In the genomic region with DNA sequence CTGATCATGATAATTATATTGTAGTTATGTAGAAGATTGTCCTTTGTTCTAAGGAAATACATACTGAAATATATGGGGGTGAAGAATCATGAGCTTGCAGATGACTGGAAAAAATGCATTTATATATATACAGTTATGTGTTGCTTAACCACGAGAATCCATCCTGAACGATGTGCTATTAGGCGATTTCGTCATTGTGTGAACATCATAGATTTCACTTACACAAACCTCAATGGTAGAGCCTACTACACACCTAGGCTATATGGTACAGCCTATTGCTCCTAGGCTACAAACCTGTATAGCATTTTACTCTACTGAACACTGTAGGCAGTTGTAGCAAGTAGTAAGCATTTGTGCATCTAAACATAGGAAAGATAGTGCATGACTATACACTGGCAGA, we compare ENCODE assay signal across 14 cellular contexts.
"Had no signal": no experiment of that assay in that cellular context is flagged by ENCODE, and none has a peak within 500 bp of the region (broad histone marks: within the 10 kb centered on the region; RNA-seq: fewer than 3 reads in every experiment).

No MANE protein-coding gene starts in this region.

- H3K9me3 Mint-ChIP-seq: activated naive CD4-positive, alpha-beta T cell treated with anti-CD3 and anti-CD28 coated beads, Interleukin-2, amount 10 ng/mL, durations not matched to agents 7 days and 5 days; dendritic cell treated with granulocyte-macrophage colony-stimulating factor and Interleukin-4, amounts not matched to agents 40 ng/mL and 50 ng/mL, for 4 days; naive B cell had no signal

- H3K27me3 Mint-ChIP-seq: activated naive CD4-positive, alpha-beta T cell treated with anti-CD3 and anti-CD28 coated beads, Interleukin-2, amount 10 ng/mL, durations not matched to agents 7 days and 5 days; dendritic cell treated with granulocyte-macrophage colony-stimulating factor and Interleukin-4, amounts not matched to agents 40 ng/mL and 50 ng/mL, for 4 days; naive B cell had no signal

- H3K4me3 ChIP-seq: esophagus squamous epithelium, mucosa of descending colon, thyroid gland had no signal

- H3K27ac Mint-ChIP-seq: dendritic cell treated with granulocyte-macrophage colony-stimulating factor and Interleukin-4, amounts not matched to agents 40 ng/mL and 50 ng/mL, for 4 days; naive B cell had no signal

- H3K4me3 Mint-ChIP-seq: dendritic cell treated with granulocyte-macrophage colony-stimulating factor and Interleukin-4, amounts not matched to agents 40 ng/mL and 50 ng/mL, for 4 days had no signal

- DNase-seq: activated CD4-positive, alpha-beta T cell treated with anti-CD3 and anti-CD28 coated beads, Interleukin-2, amount 50 U/mL, for 1 hour; activated effector memory CD4-positive, alpha-beta T cell treated with Interleukin-2 at 50 U/mL for 16 hours; activated naive CD4-positive, alpha-beta T cell treated with anti-CD3 and anti-CD28 coated beads, Interleukin-2, amount 10 ng/mL, durations not matched to agents 7 days and 5 days; activated T-cell treated with anti-CD3 and anti-CD28 coated beads for 4 hours; effector CD8-positive, alpha-beta T cell; esophagus squamous epithelium; mesenchymal stem cell; mucosa of descending colon; naive B cell; stimulated activated naive CD4-positive, alpha-beta T cell; T-helper 9 cell; thyroid gland had no signal

- ATAC-seq: mucosa of descending colon, sciatic nerve had no signal
